15 cellular contexts compared by ENCODE assay signal in genomic region chr5:147688965-147689364, GRCh38.
DNase-seq lines count a peak whose midpoint lies in the region; ATAC-seq and TF ChIP-seq lines count a peak whose summit lies in the region.
"Had no signal": no experiment of that assay in that cellular context is flagged by ENCODE, and none has a peak within 500 bp of the region (broad histone marks: within the 10 kb centered on the region; RNA-seq: fewer than 3 reads in every experiment).

No MANE protein-coding gene starts in this region.

- peak; percentile 90 for ATAC-seq in gastroesophageal sphincter
- ATAC-seq: activated T-helper 17 cell treated with anti-CD3 and anti-CD28 coated beads, Interleukin-2, amount 50 U/mL, for 72 hours; stimulated activated memory B cell treated with anti-CD40 and anti-IgM and Interleukin-4, amounts not matched to agents 10 μg/mL and 1 μg/mL and 100 μg/mL, for 72 hours had no signal

- H3K9me3 ChIP-seq in gastroesophageal sphincter: no peaks in the 10 kb centered on the region
- H3K9me3 ChIP-seq: colonic mucosa had no signal

- H3K4me1 Mint-ChIP-seq in HFFc6 (ENCODE audit: low read depth): no peaks in the 10 kb centered on the region
- H3K4me1 Mint-ChIP-seq: activated T-helper 17 cell treated with anti-CD3 and anti-CD28 coated beads, Interleukin-2, amount 50 U/mL, for 72 hours; B cell; stimulated activated memory B cell treated with anti-CD40 and anti-IgM and Interleukin-4, amounts not matched to agents 10 μg/mL and 1 μg/mL and 100 μg/mL, for 72 hours had no signal

- WGBS in gastroesophageal sphincter (ENCODE audit: low coverage in 1 of 2), 2 donors: 12 to 23% methylated on average over 4 of the region's 4 CpGs

- H3K27me3 Mint-ChIP-seq in HFFc6 (ENCODE audit: insufficient read depth): peaks cover 2% of the 10 kb centered on the region
- H3K27me3 Mint-ChIP-seq: activated T-helper 17 cell treated with anti-CD3 and anti-CD28 coated beads, Interleukin-2, amount 50 U/mL, for 72 hours; B cell; stimulated activated memory B cell treated with anti-CD40 and anti-IgM and Interleukin-4, amounts not matched to agents 10 μg/mL and 1 μg/mL and 100 μg/mL, for 72 hours had no signal

- no peak overlapping the region for H3K27ac Mint-ChIP-seq in HFFc6
- H3K27ac Mint-ChIP-seq: activated T-helper 17 cell treated with anti-CD3 and anti-CD28 coated beads, Interleukin-2, amount 50 U/mL, for 72 hours; B cell; stimulated activated memory B cell treated with anti-CD40 and anti-IgM and Interleukin-4, amounts not matched to agents 10 μg/mL and 1 μg/mL and 100 μg/mL, for 72 hours had no signal

- TF ChIP-seq CTCF in gastroesophageal sphincter (IDR thresholded peaks at IDR 0.05) (no peak), HFFc6 (IDR thresholded peaks at IDR 0.05) (no peak)

- no peaks in the 10 kb centered on the region for H3K27me3 ChIP-seq in gastroesophageal sphincter
- H3K27me3 ChIP-seq: colonic mucosa had no signal

- no peaks in the 10 kb centered on the region for H3K36me3 ChIP-seq in gastroesophageal sphincter
- H3K36me3 ChIP-seq: colonic mucosa had no signal

- no peaks in the 10 kb centered on the region for H3K36me3 Mint-ChIP-seq in HFFc6 (ENCODE audit: low read depth)
- H3K36me3 Mint-ChIP-seq: stimulated activated memory B cell treated with anti-CD40 and anti-IgM and Interleukin-4, amounts not matched to agents 10 μg/mL and 1 μg/mL and 100 μg/mL, for 72 hours had no signal

- intact Hi-C loops in posterior vena cava (cut with DNase I): no loop called here

- DNase-seq in COR-L47 (lab: John Stamatoyannopoulos, UW): peak; percentile 17
- peak in 42 of 56 donors; percentile 3 to 76 (median 34) for DNase-seq in amygdala (lab: John Stamatoyannopoulos, UW)
- peak; percentile 80 for DNase-seq in posterior vena cava (ENCODE audit: low spot score)
- no peak for DNase-seq in stimulated activated naive CD4-positive, alpha-beta T cell treated with Interleukin-2 at 50 U/mL for 16 hours (lab: John Stamatoyannopoulos, UW)
- DNase-seq in NCI-H2107 (lab: John Stamatoyannopoulos, UW): no peak
- DNase-seq in HFFc6: no peak
- DNase-seq in effector CD8-positive, alpha-beta T cell (lab: John Stamatoyannopoulos, UW): no peak
- DNase-seq: activated CD4-positive, CD25-positive, alpha-beta regulatory T cell treated with anti-CD3 and anti-CD28 coated beads, Interleukin-2, amount 50 U/mL, for 72 hours; colonic mucosa; RPMI8226; stimulated activated CD4-positive, alpha-beta T cell treated with anti-CD3 and anti-CD28 coated beads, Interleukin-15, amount 100 ng/mL, for 24 hours had no signal

- no peak overlapping the region for H3K4me3 ChIP-seq in gastroesophageal sphincter
- H3K4me3 ChIP-seq: colonic mucosa had no signal

- peak overlapping the region in 3 of 4 donors; percentile 61 to 70 (median 62) for H3K27ac ChIP-seq in gastroesophageal sphincter
- H3K27ac ChIP-seq: colonic mucosa had no signal

- TF ChIP-seq POLR2A in gastroesophageal sphincter (IDR thresholded peaks at IDR 0.05): no peak

- no peak for TF ChIP-seq EP300 in gastroesophageal sphincter (IDR thresholded peaks at IDR 0.05)

- no peak overlapping the region for H3K4me3 Mint-ChIP-seq in HFFc6
- H3K4me3 Mint-ChIP-seq: activated T-helper 17 cell treated with anti-CD3 and anti-CD28 coated beads, Interleukin-2, amount 50 U/mL, for 72 hours; B cell; stimulated activated memory B cell treated with anti-CD40 and anti-IgM and Interleukin-4, amounts not matched to agents 10 μg/mL and 1 μg/mL and 100 μg/mL, for 72 hours had no signal

- peaks cover 2 to 42% (median 3%) of the 10 kb centered on the region in 3 donors for H3K4me1 ChIP-seq in gastroesophageal sphincter
- H3K4me1 ChIP-seq: colonic mucosa had no signal

- no peaks in the 10 kb centered on the region; the same call in 1 of the 2 replicates for H3K9me3 Mint-ChIP-seq in HFFc6
- H3K9me3 Mint-ChIP-seq: activated T-helper 17 cell treated with anti-CD3 and anti-CD28 coated beads, Interleukin-2, amount 50 U/mL, for 72 hours; stimulated activated memory B cell treated with anti-CD40 and anti-IgM and Interleukin-4, amounts not matched to agents 10 μg/mL and 1 μg/mL and 100 μg/mL, for 72 hours had no signal

Comparison
In these comparisons a context has a peak if more than half of its experiments do, and no peak if none do; other contexts are left out.
1. DNase-seq: peak in COR-L47 (single experiment), amygdala (42 of 56) and posterior vena cava (single experiment); none in stimulated activated naive CD4-positive, alpha-beta T cell treated with Interleukin-2 at 50 U/mL for 16 hours (single experiment), NCI-H2107 (single experiment), HFFc6 (single experiment) and effector CD8-positive, alpha-beta T cell (single experiment).